In genomic region chr1:84298688-84299535, GRCh38 we compare ENCODE assay signal across 8 cellular contexts. TPM values are rescaled to one million over a fixed set of nuclear protein-coding genes. Genes with fewer than 3 reads are reported as not detected.
DNase-seq lines count a peak whose midpoint lies in the region; ATAC-seq and TF ChIP-seq lines count a peak whose summit lies in the region.

No MANE protein-coding gene starts in this region.

- H3K4me3 ChIP-seq in AG04449 (ENCODE audit: low read depth, low read length) = peak overlapping the region; percentile 82
- H3K4me3 ChIP-seq in epithelial cell of proximal tubule (ENCODE audit: low read depth, low read length) = peak overlapping the region; percentile 81
- peak overlapping the region; percentile 67 for H3K4me3 ChIP-seq in mucosa of descending colon

- H3K9me3 Mint-ChIP-seq in activated CD8-positive, alpha-beta T cell treated with anti-CD3 and anti-CD28 coated beads, Interleukin-2, amount 10 ng/mL, durations not matched to agents 7 days and 5 days (ENCODE audit: insufficient read depth) = no peaks in the 10 kb centered on the region

- peaks cover 42% of the 10 kb centered on the region for H3K4me1 Mint-ChIP-seq in activated CD8-positive, alpha-beta T cell treated with anti-CD3 and anti-CD28 coated beads, Interleukin-2, amount 10 ng/mL, durations not matched to agents 7 days and 5 days (ENCODE audit: low read depth)

- intact Hi-C loops in mucosa of descending colon (cut with DNase I, micrococcal nuclease) = no loop called here

- POLR2A ChIA-PET in AG04449 (lab: Yijun Ruan, JAX) = interaction anchor here (0.7 to 1.1 kb wide), 2 partner anchors 28 to 80 kb away, joined by 3 to 4 read pairs; no protein-coding TSS in a partner anchor
- POLR2A ChIA-PET in activated CD8-positive, alpha-beta T cell treated with anti-CD3 and anti-CD28 coated beads, Interleukin-2, amount 10 ng/mL, durations not matched to agents 7 days and 5 days (lab: Charles Lee) = interaction anchor here (0.8 to 2.4 kb wide), 3 partner anchors 118 to 154 kb away, joined by 3 to 14 read pairs (median 6); partner anchors contain the start of gene PRKACB

- peaks cover 22% of the 10 kb centered on the region for H3K4me1 ChIP-seq in mucosa of descending colon (ENCODE audit: low read depth)

- H3K9me3 ChIP-seq in mucosa of descending colon = peaks cover 5% of the 10 kb centered on the region

- H3K36me3 Mint-ChIP-seq in activated CD8-positive, alpha-beta T cell treated with anti-CD3 and anti-CD28 coated beads, Interleukin-2, amount 10 ng/mL, durations not matched to agents 7 days and 5 days (ENCODE audit: low read depth) = no peaks in the 10 kb centered on the region

- H3K27me3 Mint-ChIP-seq in activated CD8-positive, alpha-beta T cell treated with anti-CD3 and anti-CD28 coated beads, Interleukin-2, amount 10 ng/mL, durations not matched to agents 7 days and 5 days (ENCODE audit: low read depth) = peaks cover 2% of the 10 kb centered on the region

- peak overlapping the region; percentile 84 for H3K27ac Mint-ChIP-seq in activated CD8-positive, alpha-beta T cell treated with anti-CD3 and anti-CD28 coated beads, Interleukin-2, amount 10 ng/mL, durations not matched to agents 7 days and 5 days

- peak; percentile 52 for ATAC-seq in GM18502 (IDR thresholded peaks at IDR 0.05; ENCODE audit: poor library complexity, unreplicated experiment)
- peak; percentile 43 for ATAC-seq in HG02885 (IDR thresholded peaks at IDR 0.05; ENCODE audit: poor library complexity, unreplicated experiment)
- peak; percentile 62 for ATAC-seq in activated CD8-positive, alpha-beta T cell treated with anti-CD3 and anti-CD28 coated beads, Interleukin-2, amount 10 ng/mL, durations not matched to agents 7 days and 5 days
- ATAC-seq in mucosa of descending colon = peak; percentile 57

- CTCF ChIA-PET in AG04449 (lab: Yijun Ruan, JAX) = interaction anchor here (0.7 to 2.0 kb wide), 5 partner anchors 10 to 474 kb away, joined by 3 to 7 read pairs (median 4); no protein-coding TSS in a partner anchor
- CTCF ChIA-PET in activated CD8-positive, alpha-beta T cell treated with anti-CD3 and anti-CD28 coated beads, Interleukin-2, amount 10 ng/mL, durations not matched to agents 7 days and 5 days (lab: Charles Lee) = interaction anchor here (0.8 to 1.9 kb wide), 4 partner anchors 135 to 158 kb away, joined by 3 to 5 read pairs (median 4); no protein-coding TSS in a partner anchor

- DNase-seq in AG04449 (ENCODE audit: low read depth, low spot score) (no peak), NCI-H2227 (lab: John Stamatoyannopoulos, UW; ENCODE audit: unreplicated experiment) (peak; percentile 65), epithelial cell of proximal tubule (ENCODE audit: low read depth) (no peak), mucosa of descending colon (peak; percentile 68 to 78 (median 69)), superior temporal gyrus (ENCODE audit: extremely low spot score) (peak; percentile 73)
- peak; percentile 37 for DNase-seq in activated CD8-positive, alpha-beta T cell treated with anti-CD3 and anti-CD28 coated beads, Interleukin-2, amount 10 ng/mL, durations not matched to agents 7 days and 5 days

- peak overlapping the region; percentile 83 for H3K4me3 Mint-ChIP-seq in activated CD8-positive, alpha-beta T cell treated with anti-CD3 and anti-CD28 coated beads, Interleukin-2, amount 10 ng/mL, durations not matched to agents 7 days and 5 days

- H3K36me3 ChIP-seq in mucosa of descending colon (ENCODE audit: low read depth) = no peaks in the 10 kb centered on the region

- TF ChIP-seq CTCF in AG04449 (IDR thresholded peaks at IDR 0.05; ENCODE audit: insufficient read depth, low read length, missing control alignments) (no peak), epithelial cell of proximal tubule (conservative IDR thresholded peaks at IDR 0.05; ENCODE audit: low read depth, low read length) (no peak), mucosa of descending colon (IDR thresholded peaks at IDR 0.05) (no peak)

RNA-seq across cellular contexts. Expression of gene SAMD13, which starts 2.6 kb away (rescaled TPM):
- under 1 TPM in 1 of 2 experiments, not detected in 1; 0.29 TPM for total RNA-seq in activated CD8-positive, alpha-beta T cell treated with anti-CD3 and anti-CD28 coated beads, Interleukin-2, amount 10 ng/mL, durations not matched to agents 7 days and 5 days
- 0.63 and 0.94 TPM in 2 replicates for total RNA-seq in epithelial cell of proximal tubule
- total RNA-seq in mucosa of descending colon = 10 to 100 TPM in 2 of 3 donors, 1 to 10 TPM in 1; 6.8 to 35.9 (median 21.0) TPM

Comparison
In these comparisons a context has a peak if more than half of its experiments do, and no peak if none do; other contexts are left out.
1. DNase-seq: peak in NCI-H2227 (single experiment), activated CD8-positive, alpha-beta T cell treated with anti-CD3 and anti-CD28 coated beads, Interleukin-2, amount 10 ng/mL, durations not matched to agents 7 days and 5 days (single experiment), mucosa of descending colon (3 of 3) and superior temporal gyrus (single experiment); none in AG04449 (single experiment) and epithelial cell of proximal tubule (single experiment).
2. Peak in every context shown above with its lines, with median percentiles within 50 percentile points of each other: H3K4me3 ChIP-seq and ATAC-seq.